In genomic region chr14:95318399-95318834, GRCh38 we compare ENCODE assay signal across 9 cellular contexts. TPM values are rescaled to one million over a fixed set of nuclear protein-coding genes. Genes with fewer than 3 reads are reported as not detected.
A peak's percentile ranks its signal among the peaks of the same experiment; 100 is the strongest.
DNase-seq lines count a peak whose midpoint lies in the region; ATAC-seq, FAIRE-seq and TF ChIP-seq lines count a peak whose summit lies in the region.
"Had no signal": no experiment of that assay in that cellular context is flagged by ENCODE, and none has a peak within 500 bp of the region (broad histone marks: within the 10 kb centered on the region; RNA-seq: fewer than 3 reads in every experiment).

No MANE protein-coding gene starts in this region.

- TF ChIP-seq CTCF in spleen (IDR thresholded peaks at IDR 0.05 in 8 of 11, conservative IDR thresholded peaks at IDR 0.05 in 3 of 11): no peak

- H3K36me3 Mint-ChIP-seq in T-helper 17 cell (ENCODE audit: low read depth): peaks cover 2% of the 10 kb centered on the region

- peaks cover 45% of the 10 kb centered on the region for H3K27me3 Mint-ChIP-seq in T-helper 17 cell

- no peak overlapping the region for H3K27ac ChIP-seq in iPS-18a (ENCODE audit: low read length)
- H3K27ac ChIP-seq in spleen: peak overlapping the region in 5 of 8 donors; percentile 33 to 83 (median 69)
- H3K27ac ChIP-seq: KMS-11 had no signal

- H3K9ac ChIP-seq in iPS-18a (ENCODE audit: low read length): no peak overlapping the region

- H3K4me1 ChIP-seq in iPS-18a (ENCODE audit: control insufficient read depth, low read depth, low read length) (no peaks in the 10 kb centered on the region), spleen (peaks cover 3 to 64% (median 32%) of the 10 kb centered on the region in 6 donors)

- H3K9me3 ChIP-seq in T-helper 17 cell (ENCODE audit: control insufficient read depth, low read length, poor library complexity, severe bottlenecking): no peaks in the 10 kb centered on the region
- no peaks in the 10 kb centered on the region for H3K9me3 ChIP-seq in iPS-18a (ENCODE audit: control insufficient read depth, low read depth, low read length)
- no peaks in the 10 kb centered on the region for H3K9me3 ChIP-seq in spleen

- peaks cover 25% of the 10 kb centered on the region for H3K27me3 ChIP-seq in iPS-18a (ENCODE audit: control insufficient read depth, insufficient read depth, low read length)
- H3K27me3 ChIP-seq in spleen (replicated peaks in 1 of 7): peaks cover 0 to 27% (median 0%) of the 10 kb centered on the region in 7 donors

- ATAC-seq in T-helper 17 cell: no peak

- DNase-seq in GM18507 (ENCODE audit: extremely low spot score, insufficient read length, low read depth): no peak
- no peak for DNase-seq in T-helper 17 cell
- no peak for DNase-seq in spleen
- DNase-seq in H54 (ENCODE audit: insufficient read length, low spot score): no peak
- DNase-seq in SW 1271 (lab: John Stamatoyannopoulos, UW): no peak
- DNase-seq in nucleus accumbens (lab: John Stamatoyannopoulos, UW): no peak
- DNase-seq: foreskin melanocyte had no signal

- H3K27ac Mint-ChIP-seq in T-helper 17 cell: no peak overlapping the region

- intact Hi-C loops in spleen (cut with DNase I; ENCODE audit: low total_unique reads): no loop called here

- no peak for TF ChIP-seq POLR2A in spleen (IDR thresholded peaks at IDR 0.05)
- no peak for TF ChIP-seq POLR2A in H54 (IDR thresholded peaks at IDR 0.05; ENCODE audit: low read depth, low read length)

- peak overlapping the region; percentile 92 for H3K4me3 Mint-ChIP-seq in T-helper 17 cell

- H3K4me3 ChIP-seq in iPS-18a (ENCODE audit: low read length): peak overlapping the region; percentile 64
- H3K4me3 ChIP-seq in spleen: peak overlapping the region in 7 of 8 donors; percentile 56 to 95 (median 69)

- FAIRE-seq in GM18507 (lab: Jason Lieb, UNC): peak; percentile 69
- no peak for FAIRE-seq in H54 (lab: Jason Lieb, UNC)

- peaks cover 18% of the 10 kb centered on the region for H3K4me1 Mint-ChIP-seq in T-helper 17 cell

- WGBS in spleen, 5 donors: 55 to 75% (median 67%) methylated on average over 5 to 7 of the region's 7 CpGs

- H3K36me3 ChIP-seq in iPS-18a (ENCODE audit: control insufficient read depth, low read depth, low read length): no peaks in the 10 kb centered on the region
- H3K36me3 ChIP-seq in spleen: no peaks in the 10 kb centered on the region

RNA-seq across cellular contexts. Expression of gene CLMN, which starts 1.3 kb away (rescaled TPM):
- total RNA-seq in T-helper 17 cell: 1 to 10 TPM in 1 of 2 donors, under 1 TPM in 1; 0.26 to 1.3 TPM
- total RNA-seq in spleen: 10 to 100 TPM; 13.3 to 21.4 (median 16.2) TPM
- 1 to 10 TPM; 2.7 to 5.0 (median 4.7) TPM for polyA plus RNA-seq in spleen

Comparison
In these comparisons a context has a peak if more than half of its experiments do, and no peak if none do; other contexts are left out.
1. RNA of gene CLMN, which starts 1.3 kb away (total RNA-seq): 13.3 to 21.4 TPM in spleen; 0.26 to 1.3 TPM in T-helper 17 cell; every median in the first group is over 4 times any median in the second.